24 cellular contexts compared by ENCODE assay signal in genomic region chr3:78927787-78928186, GRCh38.
DNase-seq lines count a peak whose midpoint lies in the region; FAIRE-seq and TF ChIP-seq lines count a peak whose summit lies in the region.
"Had no signal": no experiment of that assay in that cellular context is flagged by ENCODE, and none has a peak within 500 bp of the region (broad histone marks: within the 10 kb centered on the region; RNA-seq: fewer than 3 reads in every experiment).

No MANE protein-coding gene starts in this region.

- H4K20me1 ChIP-seq in neural progenitor cell (ENCODE audit: low read depth): peaks cover 12% of the 10 kb centered on the region
- H4K20me1 ChIP-seq: BLaER1 treated with 17β-estradiol and CSF1 and Interleukin-3, amounts not matched to agents 10 nM and 100 nM had no signal

- H3K4me1 Mint-ChIP-seq in neural progenitor cell: peaks cover 2% of the 10 kb centered on the region
- H3K4me1 Mint-ChIP-seq: B cell had no signal

- no peaks in the 10 kb centered on the region for H3K27me3 ChIP-seq in neural progenitor cell
- H3K27me3 ChIP-seq: BLaER1 treated with 17β-estradiol and CSF1 and Interleukin-3, amounts not matched to agents 10 nM and 100 nM had no signal

- no peak overlapping the region for H3K9ac ChIP-seq in neural progenitor cell
- H3K9ac ChIP-seq: BLaER1 treated with 17β-estradiol and CSF1 and Interleukin-3, amounts not matched to agents 10 nM and 100 nM had no signal

- H3K36me3 ChIP-seq in neural progenitor cell: peaks cover 10% of the 10 kb centered on the region

- TF ChIP-seq CTCF in D721Med (IDR thresholded peaks at IDR 0.05; ENCODE audit: insufficient read depth, missing control alignments): no peak
- TF ChIP-seq CTCF in neural progenitor cell (IDR thresholded peaks at IDR 0.05): no peak

- H2AFZ ChIP-seq in neural progenitor cell (replicated peaks): no peak overlapping the region

- H3K36me3 Mint-ChIP-seq in neural progenitor cell: peaks cover 7% of the 10 kb centered on the region
- H3K36me3 Mint-ChIP-seq: CD8-positive, alpha-beta T cell had no signal

- H3F3A ChIP-seq in neural progenitor cell (ENCODE audit: low read depth): no peaks in the 10 kb centered on the region

- H3K79me2 ChIP-seq in neural progenitor cell (ENCODE audit: low read depth): peaks cover 99% of the 10 kb centered on the region

- no peaks in the 10 kb centered on the region for H3K27me3 Mint-ChIP-seq in neural progenitor cell (ENCODE audit: insufficient read depth, low read depth)
- H3K27me3 Mint-ChIP-seq: B cell; CD4-positive, alpha-beta T cell had no signal

- H3K4me3 ChIP-seq in neural progenitor cell: no peak overlapping the region
- H3K4me3 ChIP-seq: A549; BLaER1 treated with 17β-estradiol and CSF1 and Interleukin-3, amounts not matched to agents 10 nM and 100 nM; GM12878 had no signal

- H3K9me3 ChIP-seq in neural progenitor cell (ENCODE audit: low read depth): no peaks in the 10 kb centered on the region
- H3K9me3 ChIP-seq: A549, Caco-2 had no signal

- peak; percentile 82 for FAIRE-seq in D721Med (lab: Jason Lieb, UNC)
- FAIRE-seq: A549, GM12878, GM12892, GM18507 had no signal

- no peaks in the 10 kb centered on the region for H3K9me3 Mint-ChIP-seq in neural progenitor cell

- H3K27ac ChIP-seq in neural progenitor cell: peak overlapping the region; percentile 66
- no peak overlapping the region for H3K27ac ChIP-seq in substantia nigra (ENCODE audit: low read depth, low read length, poor library complexity, severe bottlenecking)
- H3K27ac ChIP-seq: 22Rv1; A549; BLaER1 treated with 17β-estradiol and CSF1 and Interleukin-3, amounts not matched to agents 10 nM and 100 nM; C4-2B had no signal

- DNase-seq in DMS 273 (lab: John Stamatoyannopoulos, UW; ENCODE audit: unreplicated experiment): peak; percentile 20
- DNase-seq in DMS 273 treated with DMSO at 0.1 percent for 48 hours (lab: John Stamatoyannopoulos, UW): no peak
- no peak for DNase-seq in D721Med (ENCODE audit: insufficient read length, low spot score)
- no peak for DNase-seq in neural progenitor cell (ENCODE audit: low spot score)
- no peak for DNase-seq in substantia nigra (lab: John Stamatoyannopoulos, UW)
- DNase-seq: AML-193; Caco-2; Calu3; CD4-positive, alpha-beta T cell; CD8-positive, alpha-beta T cell; DMS153; DMS53; DMS79; DND-41; EL; GDM1 had no signal

- no peak overlapping the region for H3K27ac Mint-ChIP-seq in neural progenitor cell
- H3K27ac Mint-ChIP-seq: B cell; CD4-positive, alpha-beta T cell; CD8-positive, alpha-beta T cell had no signal

- no peak overlapping the region for H3K4me2 ChIP-seq in neural progenitor cell
- H3K4me2 ChIP-seq: A549; BLaER1 treated with 17β-estradiol and CSF1 and Interleukin-3, amounts not matched to agents 10 nM and 100 nM had no signal

- H3K4me3 Mint-ChIP-seq in neural progenitor cell: no peak overlapping the region
- H3K4me3 Mint-ChIP-seq: B cell; CD4-positive, alpha-beta T cell; CD8-positive, alpha-beta T cell had no signal

- H3K4me1 ChIP-seq in neural progenitor cell: peaks cover 5% of the 10 kb centered on the region
- H3K4me1 ChIP-seq: A549, Caco-2 had no signal
